Comparison of ENCODE assay signal across 1 cellular context in genomic region chr21:38903578-38904193, GRCh38.
TF ChIP-seq lines count a peak whose summit lies in the region.

No MANE protein-coding gene starts in this region.

TF ChIP-seq in HepG2, 621 proteins besides CTCF, POLR2A, EP300 and RAD21 (continued from another document):
- TF ChIP-seq, protein P1, sequence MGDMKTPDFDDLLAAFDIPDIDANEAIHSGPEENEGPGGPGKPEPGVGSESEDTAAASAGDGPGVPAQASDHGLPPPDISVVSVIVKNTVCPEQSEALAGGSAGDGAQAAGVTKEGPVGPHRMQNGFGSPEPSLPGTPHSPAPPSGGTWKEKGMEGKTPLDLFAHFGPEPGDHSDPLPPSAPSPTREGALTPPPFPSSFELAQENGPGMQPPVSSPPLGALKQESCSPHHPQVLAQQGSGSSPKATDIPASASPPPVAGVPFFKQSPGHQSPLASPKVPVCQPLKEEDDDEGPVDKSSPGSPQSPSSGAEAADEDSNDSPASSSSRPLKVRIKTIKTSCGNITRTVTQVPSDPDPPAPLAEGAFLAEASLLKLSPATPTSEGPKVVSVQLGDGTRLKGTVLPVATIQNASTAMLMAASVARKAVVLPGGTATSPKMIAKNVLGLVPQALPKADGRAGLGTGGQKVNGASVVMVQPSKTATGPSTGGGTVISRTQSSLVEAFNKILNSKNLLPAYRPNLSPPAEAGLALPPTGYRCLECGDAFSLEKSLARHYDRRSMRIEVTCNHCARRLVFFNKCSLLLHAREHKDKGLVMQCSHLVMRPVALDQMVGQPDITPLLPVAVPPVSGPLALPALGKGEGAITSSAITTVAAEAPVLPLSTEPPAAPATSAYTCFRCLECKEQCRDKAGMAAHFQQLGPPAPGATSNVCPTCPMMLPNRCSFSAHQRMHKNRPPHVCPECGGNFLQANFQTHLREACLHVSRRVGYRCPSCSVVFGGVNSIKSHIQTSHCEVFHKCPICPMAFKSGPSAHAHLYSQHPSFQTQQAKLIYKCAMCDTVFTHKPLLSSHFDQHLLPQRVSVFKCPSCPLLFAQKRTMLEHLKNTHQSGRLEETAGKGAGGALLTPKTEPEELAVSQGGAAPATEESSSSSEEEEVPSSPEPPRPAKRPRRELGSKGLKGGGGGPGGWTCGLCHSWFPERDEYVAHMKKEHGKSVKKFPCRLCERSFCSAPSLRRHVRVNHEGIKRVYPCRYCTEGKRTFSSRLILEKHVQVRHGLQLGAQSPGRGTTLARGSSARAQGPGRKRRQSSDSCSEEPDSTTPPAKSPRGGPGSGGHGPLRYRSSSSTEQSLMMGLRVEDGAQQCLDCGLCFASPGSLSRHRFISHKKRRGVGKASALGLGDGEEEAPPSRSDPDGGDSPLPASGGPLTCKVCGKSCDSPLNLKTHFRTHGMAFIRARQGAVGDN (CRISPR knock-in tag; IDR thresholded peaks at IDR 0.05): peak; percentile 41
